Comparison of ENCODE assay signal across 1 cellular context in genomic region chr5:82153082-82153481, GRCh38.
TF ChIP-seq lines count a peak whose summit lies in the region.

No MANE protein-coding gene starts in this region.

TF ChIP-seq in GM23338, 12 proteins besides CTCF, POLR2A, EP300 and RAD21 (continued from another document):
- no peak for TF ChIP-seq ZNF462 (CRISPR knock-in tag; IDR thresholded peaks at IDR 0.05)
- no peak for TF ChIP-seq EZH2phosphoT487 (IDR thresholded peaks at IDR 0.05; ENCODE audit: unreplicated experiment)
